Comparison of ENCODE assay signal across 8 cellular contexts in the genomic region with DNA sequence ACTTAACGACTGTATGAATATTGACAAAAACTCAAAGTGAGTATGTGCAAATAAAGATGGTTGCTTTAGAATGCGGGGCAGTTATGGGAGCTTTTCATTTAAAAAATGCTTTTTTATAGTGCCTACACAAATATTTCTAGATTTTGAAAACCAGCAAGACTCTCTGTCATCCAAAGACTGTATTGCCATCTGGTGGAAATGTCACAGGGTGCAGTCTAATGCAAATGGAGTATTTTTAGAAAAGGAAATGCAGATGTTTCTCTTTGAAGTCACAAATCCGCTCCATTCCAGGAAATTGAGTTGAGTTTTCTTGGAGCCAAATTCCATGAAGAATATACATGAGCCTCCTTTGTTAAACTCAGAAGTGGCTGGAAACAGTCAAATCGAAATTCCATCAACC. TPM values are rescaled to one million over a fixed set of nuclear protein-coding genes. Genes with fewer than 3 reads are reported as not detected.
DNase-seq lines count a peak whose midpoint lies in the region; ATAC-seq, FAIRE-seq and TF ChIP-seq lines count a peak whose summit lies in the region.

No MANE protein-coding gene starts in this region.

- peaks cover 16% of the 10 kb centered on the region for H3K27me3 Mint-ChIP-seq in astrocyte (ENCODE audit: low read depth, unreplicated experiment)

- peak overlapping the region; percentile 19 for H3K4me2 ChIP-seq in astrocyte (ENCODE audit: low read length)

- no peak overlapping the region for H3K27ac Mint-ChIP-seq in astrocyte (ENCODE audit: unreplicated experiment)

- peaks cover 22% of the 10 kb centered on the region for H3K4me1 ChIP-seq in astrocyte (ENCODE audit: insufficient read depth, low read length)

- H3K9ac ChIP-seq in astrocyte (ENCODE audit: low read length) = no peak overlapping the region

- H3K36me3 ChIP-seq in astrocyte (ENCODE audit: insufficient read depth, low read length) = no peaks in the 10 kb centered on the region
- no peaks in the 10 kb centered on the region for H3K36me3 ChIP-seq in kidney epithelial cell (ENCODE audit: control insufficient read depth, insufficient read depth, low read length)

- H3K9me3 ChIP-seq in astrocyte (ENCODE audit: insufficient read depth, low read depth, low read length) = no peaks in the 10 kb centered on the region

- peak in 2 of 3 donors; percentile 17 to 18 for DNase-seq in stimulated activated CD4-positive, alpha-beta T cell treated with anti-CD3 and anti-CD28 coated beads, Interleukin-12 subunit alpha, Interleukin-12 subunit beta, amount 100 ng/mL, for 48 hours (ENCODE audit: low read depth in 2 of 3, low spot score in 1 of 3)
- DNase-seq in stimulated activated CD4-positive, alpha-beta T cell treated with anti-CD3 and anti-CD28 coated beads, Interleukin-12 subunit alpha, Interleukin-12 subunit beta, amount 100 ng/mL, for 4 hours = no peak
- DNase-seq in NAMALWA (ENCODE audit: low spot score) (peak; percentile 76), astrocyte (ENCODE audit: low read depth) (peak; percentile 23), kidney epithelial cell (ENCODE audit: low read depth) (no peak), LoVo (ENCODE audit: low spot score) (no peak), NCI-H1930 (lab: John Stamatoyannopoulos, UW) (no peak)

- H2AFZ ChIP-seq in astrocyte (ENCODE audit: low read depth, low read length) = no peak overlapping the region

- H3K36me3 Mint-ChIP-seq in astrocyte (ENCODE audit: low read depth, unreplicated experiment) = no peaks in the 10 kb centered on the region

- H3K4me3 ChIP-seq in astrocyte (ENCODE audit: insufficient read depth, low read depth, low read length) (no peak overlapping the region), kidney epithelial cell (ENCODE audit: low read depth, low read length) (no peak overlapping the region)

- H3K27me3 ChIP-seq in astrocyte (ENCODE audit: insufficient read depth, low read length) (no peaks in the 10 kb centered on the region), kidney epithelial cell (ENCODE audit: control insufficient read depth, insufficient read depth, low read length) (peaks cover 14% of the 10 kb centered on the region)

- no peaks in the 10 kb centered on the region for H4K20me1 ChIP-seq in astrocyte (ENCODE audit: insufficient read depth, low read length)

- no peak overlapping the region for H3K27ac ChIP-seq in astrocyte (ENCODE audit: low read depth, low read length)

- FAIRE-seq in astrocyte (lab: Jason Lieb, UNC) = no peak

- TF ChIP-seq CTCF in astrocyte (IDR thresholded peaks at IDR 0.05; ENCODE audit: insufficient read depth, low read depth, low read length) (peak; percentile 75), kidney epithelial cell (IDR thresholded peaks at IDR 0.05; ENCODE audit: insufficient read depth, low read length, poor library complexity, severe bottlenecking) (peak; percentile 61)

- no peak overlapping the region for H3K4me3 Mint-ChIP-seq in astrocyte (ENCODE audit: unreplicated experiment)

- H3K4me1 Mint-ChIP-seq in astrocyte (ENCODE audit: low read depth, unreplicated experiment) = peaks cover 9% of the 10 kb centered on the region

- H3K79me2 ChIP-seq in astrocyte (ENCODE audit: insufficient read depth, low read length) = no peaks in the 10 kb centered on the region

- ATAC-seq in GM18517 (IDR thresholded peaks at IDR 0.05; ENCODE audit: unreplicated experiment) = no peak

- H3K9me3 Mint-ChIP-seq in astrocyte (ENCODE audit: unreplicated experiment) = no peaks in the 10 kb centered on the region

RNA-seq across cellular contexts. Expression of a gene that starts 2.3 kb away (rescaled TPM):
- total RNA-seq in astrocyte = not detected in 2 replicates
- not detected in 2 replicates for total RNA-seq in kidney epithelial cell

RNA-seq across cellular contexts. Expression of a gene that starts 10.4 kb away (rescaled TPM):
- total RNA-seq in astrocyte (13.0 and 18.6 TPM in 2 replicates), kidney epithelial cell (20.1 and 25.6 TPM in 2 replicates)

Comparison
In these comparisons a context has a peak if more than half of its experiments do, and no peak if none do; other contexts are left out.
1. DNase-seq: peak in stimulated activated CD4-positive, alpha-beta T cell treated with anti-CD3 and anti-CD28 coated beads, Interleukin-12 subunit alpha, Interleukin-12 subunit beta, amount 100 ng/mL, for 48 hours (2 of 3), NAMALWA (single experiment) and astrocyte (single experiment); none in stimulated activated CD4-positive, alpha-beta T cell treated with anti-CD3 and anti-CD28 coated beads, Interleukin-12 subunit alpha, Interleukin-12 subunit beta, amount 100 ng/mL, for 4 hours (single experiment), kidney epithelial cell (single experiment), LoVo (single experiment) and NCI-H1930 (0 of 2).